ENCODE assay signal across 14 cellular contexts in the genomic region with DNA sequence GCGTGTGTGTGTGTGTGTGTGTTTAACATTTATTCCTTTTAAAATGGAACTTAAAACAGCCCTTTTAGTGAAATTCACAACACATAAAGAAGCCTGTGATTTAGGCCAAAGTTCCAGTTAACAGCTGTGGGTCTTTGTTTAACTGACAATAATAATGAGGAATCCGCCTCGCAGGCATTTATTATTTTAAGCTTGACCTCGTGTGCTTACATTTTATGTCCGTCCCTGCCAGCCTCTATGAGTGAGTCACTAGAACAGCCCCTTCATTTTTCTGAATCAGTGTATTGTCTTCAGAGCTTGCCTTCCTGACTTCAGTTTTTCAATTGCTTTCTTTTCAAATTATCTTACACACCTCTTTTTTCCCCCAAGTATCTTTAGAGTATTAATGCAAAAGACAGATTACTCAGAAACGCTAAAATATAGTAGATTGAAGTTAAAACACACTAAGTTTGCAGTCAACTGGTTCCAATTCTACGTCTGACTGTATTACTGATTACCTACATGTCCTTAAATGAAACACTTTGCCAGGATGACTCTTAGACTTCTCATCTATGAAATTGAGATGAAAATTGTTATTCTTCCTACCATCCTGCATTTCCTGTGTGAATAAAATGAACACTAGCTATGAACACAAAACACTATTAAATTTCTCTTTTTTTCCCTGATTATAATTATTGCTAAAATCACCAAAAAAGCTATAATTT.
A peak's percentile ranks its signal among the peaks of the same experiment; 100 is the strongest.
DNase-seq lines count a peak whose midpoint lies in the region; ATAC-seq and TF ChIP-seq lines count a peak whose summit lies in the region.
"Had no signal": no experiment of that assay in that cellular context is flagged by ENCODE, and none has a peak within 500 bp of the region (broad histone marks: within the 10 kb centered on the region; RNA-seq: fewer than 3 reads in every experiment).

No MANE protein-coding gene starts in this region.

- H3K4me1 Mint-ChIP-seq in T-helper 2 cell treated with Interferon-gamma antibody and Interleukin-4, amounts not matched to agents 5 μg/mL and 100 μg/mL, for 36 hours (ENCODE audit: low read depth): no peaks in the 10 kb centered on the region

- no peaks in the 10 kb centered on the region for H3K36me3 Mint-ChIP-seq in T-helper 2 cell treated with Interferon-gamma antibody and Interleukin-4, amounts not matched to agents 5 μg/mL and 100 μg/mL, for 36 hours (ENCODE audit: low read depth)

- no peak overlapping the region for H3K4me3 Mint-ChIP-seq in T-helper 2 cell treated with Interferon-gamma antibody and Interleukin-4, amounts not matched to agents 5 μg/mL and 100 μg/mL, for 36 hours
- H3K4me3 Mint-ChIP-seq: effector memory CD8-positive, alpha-beta T cell had no signal

- no peak for TF ChIP-seq CTCF in fibroblast of mammary gland (conservative IDR thresholded peaks at IDR 0.05; ENCODE audit: control insufficient read depth, insufficient read depth, low read depth, low read length)
- no peak for TF ChIP-seq CTCF in omental fat pad (IDR thresholded peaks at IDR 0.05)

- no peaks in the 10 kb centered on the region for H3K9me3 Mint-ChIP-seq in T-helper 2 cell treated with Interferon-gamma antibody and Interleukin-4, amounts not matched to agents 5 μg/mL and 100 μg/mL, for 36 hours

- in situ Hi-C loops in SK-MEL-5 (cut with HindIII; ENCODE audit: low pct_unique_long_range_greater_than_20kb, low sequenced_read_pairs): no loop called here

- ATAC-seq in omental fat pad (ENCODE audit: low FRiP score) (peak; percentile 55), GM18907 (IDR thresholded peaks at IDR 0.05; ENCODE audit: unreplicated experiment) (no peak), HG03095 (IDR thresholded peaks at IDR 0.05; ENCODE audit: unreplicated experiment) (no peak)
- ATAC-seq: effector memory CD8-positive, alpha-beta T cell had no signal

- no peaks in the 10 kb centered on the region for H3K27me3 Mint-ChIP-seq in T-helper 2 cell treated with Interferon-gamma antibody and Interleukin-4, amounts not matched to agents 5 μg/mL and 100 μg/mL, for 36 hours (ENCODE audit: low read depth)
- H3K27me3 Mint-ChIP-seq: effector memory CD8-positive, alpha-beta T cell had no signal

- no peak overlapping the region for H3K27ac Mint-ChIP-seq in T-helper 2 cell treated with Interferon-gamma antibody and Interleukin-4, amounts not matched to agents 5 μg/mL and 100 μg/mL, for 36 hours
- H3K27ac Mint-ChIP-seq: effector memory CD8-positive, alpha-beta T cell had no signal

- no peak overlapping the region for H3K4me3 ChIP-seq in fibroblast of mammary gland (ENCODE audit: control insufficient read depth, low read depth, low read length)
- H3K4me3 ChIP-seq: spleen had no signal

- DNase-seq in HCEC 1CT (peak; percentile 55), SK-MEL-5 (ENCODE audit: low read depth, low spot score) (peak; percentile 84), fibroblast of mammary gland (ENCODE audit: low read depth) (peak; percentile 81), omental fat pad (ENCODE audit: low spot score) (no peak), NCI-H1694 (lab: John Stamatoyannopoulos, UW) (no peak)
- DNase-seq in T-helper 2 cell treated with Interferon-gamma antibody and Interleukin-4, amounts not matched to agents 5 μg/mL and 100 μg/mL, for 36 hours (ENCODE audit: low spot score): no peak
- DNase-seq: Caco-2; effector memory CD8-positive, alpha-beta T cell; KG1; mesendoderm; NK-92 treated with Interleukin-12 subunit alpha and Interleukin-12 subunit beta, amount 100 ng/mL, for 24 hours; spleen had no signal

Comparison
In these comparisons a context has a peak if more than half of its experiments do, and no peak if none do; other contexts are left out.
1. DNase-seq: peak in HCEC 1CT (single experiment), SK-MEL-5 (single experiment) and fibroblast of mammary gland (single experiment); none in omental fat pad (single experiment), NCI-H1694 (single experiment) and T-helper 2 cell treated with Interferon-gamma antibody and Interleukin-4, amounts not matched to agents 5 μg/mL and 100 μg/mL, for 36 hours (single experiment).